ENCODE assay signal across 9 cellular contexts in genomic region chr1:6180215-6180577, GRCh38. TPM values are rescaled to one million over a fixed set of nuclear protein-coding genes. Genes with fewer than 3 reads are reported as not detected.
A peak's percentile ranks its signal among the peaks of the same experiment; 100 is the strongest.
DNase-seq lines count a peak whose midpoint lies in the region; ATAC-seq and TF ChIP-seq lines count a peak whose summit lies in the region.
"Had no signal": no experiment of that assay in that cellular context is flagged by ENCODE, and none has a peak within 500 bp of the region (broad histone marks: within the 10 kb centered on the region; RNA-seq: fewer than 3 reads in every experiment).

Gene CHD5, minus strand, starts transcription at chr1:6180321. Its CDS starts 298 bp downstream, at chr1:6180023.

- H3K27ac ChIP-seq in tibial nerve: no peak within 1 kb of the TSS

- H3K4me3 ChIP-seq in retinal pigment epithelial cell (ENCODE audit: low read length) (peak within 1 kb of the TSS; percentile 6), tibial nerve (peak within 1 kb of the TSS in 2 of 4 donors; percentile 9 to 46)

- TF ChIP-seq CTCF in retinal pigment epithelial cell (conservative IDR thresholded peaks at IDR 0.05; ENCODE audit: low read depth, low read length): peak; percentile 19
- no peak for TF ChIP-seq CTCF in tibial nerve (IDR thresholded peaks at IDR 0.05)

- 3% methylated on average over 29 of the region's 46 CpGs; no CpG with 5 or more reads in 1 of the 2 donors for WGBS in tibial nerve, 2 donors

- no peak for TF ChIP-seq EP300 in tibial nerve (IDR thresholded peaks at IDR 0.05)

- H3K27me3 ChIP-seq in tibial nerve: peaks cover 5 to 46% of the 10 kb centered on the region in 2 donors

- no peak for ATAC-seq in GM21381 (IDR thresholded peaks at IDR 0.05; ENCODE audit: unreplicated experiment)

- H3K36me3 ChIP-seq in tibial nerve: peaks cover 0 to 11% (median 0%) of the 10 kb centered on the region in 3 donors

- H3K4me1 ChIP-seq in tibial nerve: peaks cover 0 to 39% (median 15%) of the 10 kb centered on the region in 4 donors

- no peak for TF ChIP-seq POLR2A in tibial nerve (IDR thresholded peaks at IDR 0.05)

- peak; percentile 46 for DNase-seq in DMS53 (lab: John Stamatoyannopoulos, UW)
- DNase-seq in DMS53 treated with DMSO at 0.1 percent for 48 hours (lab: John Stamatoyannopoulos, UW; ENCODE audit: unreplicated experiment): no peak
- DNase-seq in NCI-H1092 treated with DMSO at 0.1 percent for 48 hours (lab: John Stamatoyannopoulos, UW): peak; percentile 78
- peak; percentile 4 for DNase-seq in effector CD8-positive, alpha-beta T cell (lab: John Stamatoyannopoulos, UW)
- DNase-seq in retinal pigment epithelial cell (ENCODE audit: low read depth): no peak
- no peak for DNase-seq in tibial nerve (ENCODE audit: low spot score in 2 of 2)
- no peak for DNase-seq in GF-D8 (lab: John Stamatoyannopoulos, UW)
- DNase-seq: stimulated activated CD4-positive, alpha-beta T cell treated with anti-CD3 and anti-CD28 coated beads, Interleukin-12 subunit alpha, Interleukin-12 subunit beta, amount 100 ng/mL, for 4 hours had no signal

- no peaks in the 10 kb centered on the region for H3K9me3 ChIP-seq in tibial nerve

RNA-seq across cellular contexts. Expression of gene CHD5, which starts in this region (rescaled TPM):
- total RNA-seq in tibial nerve: under 1 TPM in 1 of 4 donors, not detected in 3; 0.30 TPM

Comparison
In these comparisons a context has a peak if more than half of its experiments do, and no peak if none do; other contexts are left out.
1. DNase-seq: peak in DMS53 (single experiment), NCI-H1092 treated with DMSO at 0.1 percent for 48 hours (single experiment) and effector CD8-positive, alpha-beta T cell (single experiment); none in DMS53 treated with DMSO at 0.1 percent for 48 hours (single experiment), retinal pigment epithelial cell (single experiment), tibial nerve (0 of 2) and GF-D8 (single experiment).